1 cellular context compared by ENCODE assay signal in the genomic region with DNA sequence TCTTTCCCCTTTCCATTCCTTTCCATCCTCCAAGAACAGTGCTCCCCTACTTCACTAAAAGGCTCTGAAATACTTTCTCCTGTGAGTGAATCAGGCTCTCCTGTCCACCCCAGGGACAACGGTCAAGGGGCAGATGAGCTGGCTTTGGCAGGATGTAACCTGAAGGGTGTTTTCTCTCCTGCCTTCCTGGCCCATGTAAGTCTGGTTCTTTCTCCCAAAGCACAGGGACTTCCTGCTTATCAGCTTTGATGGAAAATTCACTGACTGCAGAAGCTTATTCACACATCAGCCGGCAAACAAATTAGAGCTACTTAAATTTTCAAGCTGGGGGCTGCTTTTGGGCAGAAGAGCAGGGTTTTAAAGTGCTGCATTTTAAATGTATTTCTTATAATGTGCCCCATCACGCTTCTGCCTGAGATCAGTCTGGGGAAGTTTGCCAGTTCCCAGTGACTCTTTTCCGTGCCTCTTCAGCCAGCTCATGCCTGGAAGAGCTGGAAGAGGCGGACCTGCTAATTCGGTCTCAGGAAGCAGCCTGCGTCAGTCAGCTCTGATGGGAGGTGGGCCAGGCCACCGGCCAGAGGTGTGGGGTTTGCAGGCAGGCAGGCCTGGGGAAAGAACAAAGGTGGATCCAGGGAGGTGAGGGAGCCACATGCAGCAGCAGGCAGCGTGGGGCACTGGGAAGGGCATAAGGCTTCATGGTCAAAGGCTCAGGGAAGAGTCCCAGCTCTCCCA.
TF ChIP-seq lines count a peak whose summit lies in the region.

No MANE protein-coding gene starts in this region.

TF ChIP-seq in endothelial cell of umbilical vein, 7 proteins besides CTCF, POLR2A, EP300 and RAD21 (continued from another document):
- no peak for TF ChIP-seq MYC (IDR thresholded peaks at IDR 0.05; ENCODE audit: low read depth, low read length)
- TF ChIP-seq GATA2 (IDR thresholded peaks at IDR 0.05; ENCODE audit: insufficient read depth, insufficient read length, low read depth, low read length), result no peak
TF ChIP-seq in endothelial cell of umbilical vein: peak in this region for 0.
